14 cellular contexts compared by ENCODE assay signal in genomic region chr16:85924675-85925074, GRCh38. TPM values are rescaled to one million over a fixed set of nuclear protein-coding genes. Genes with fewer than 3 reads are reported as not detected.
DNase-seq lines count a peak whose midpoint lies in the region; ATAC-seq and TF ChIP-seq lines count a peak whose summit lies in the region.
"Had no signal": no experiment of that assay in that cellular context is flagged by ENCODE, and none has a peak within 500 bp of the region (broad histone marks: within the 10 kb centered on the region; RNA-seq: fewer than 3 reads in every experiment).

No MANE protein-coding gene starts in this region.

- H3K9me3 ChIP-seq in SJCRH30 (replicated peaks), result no peaks in the 10 kb centered on the region
- H3K9me3 ChIP-seq: Caco-2 had no signal

- no peak for ATAC-seq in HG02623 (IDR thresholded peaks at IDR 0.05; ENCODE audit: unreplicated experiment)
- ATAC-seq in GM18858 (IDR thresholded peaks at IDR 0.05; ENCODE audit: unreplicated experiment), result no peak
- ATAC-seq: effector memory CD8-positive, alpha-beta T cell; GM12878 had no signal

- no peak for DNase-seq in CD14-positive monocyte (ENCODE audit: low spot score)
- DNase-seq in M059J (ENCODE audit: low read depth), result peak; percentile 31
- DNase-seq in amniotic epithelial cell (ENCODE audit: low read depth), result peak; percentile 61
- peak; percentile 88 for DNase-seq in renal cortical epithelial cell (ENCODE audit: low read depth)
- DNase-seq in GM03348 (ENCODE audit: low spot score), result no peak
- no peak for DNase-seq in SJCRH30
- DNase-seq: amniotic stem cell; Caco-2; effector memory CD8-positive, alpha-beta T cell; NCI-H1105 treated with DMSO at 0.1 percent for 48 hours had no signal

- intact Hi-C loops in CD14-positive monocyte (cut with micrococcal nuclease), result no loop called here

- no peak overlapping the region for H3K4me3 ChIP-seq in SJCRH30
- H3K4me3 ChIP-seq: GM12878, skin epidermis had no signal

- peak overlapping the region; percentile 64 to 85 (median 82) for H3K27ac Mint-ChIP-seq in CD14-positive monocyte
- H3K27ac Mint-ChIP-seq: effector memory CD8-positive, alpha-beta T cell had no signal

- peaks cover 3% of the 10 kb centered on the region; the same call in 1 of the 2 replicates for H3K4me1 ChIP-seq in SJCRH30

- peaks cover 28 to 37% of the 10 kb centered on the region in 2 donors for H3K36me3 Mint-ChIP-seq in CD14-positive monocyte

- peaks cover 59% of the 10 kb centered on the region for H3K4me1 Mint-ChIP-seq in CD14-positive monocyte

- H3K27me3 Mint-ChIP-seq in CD14-positive monocyte (ENCODE audit: low read depth in 3 of 3), result peaks cover 0 to 5% (median 1%) of the 10 kb centered on the region in 3 donors

- H3K27me3 ChIP-seq in SJCRH30, result no peaks in the 10 kb centered on the region

- no peaks in the 10 kb centered on the region for H3K36me3 ChIP-seq in SJCRH30

- H3K4me3 Mint-ChIP-seq in CD14-positive monocyte, result no peak overlapping the region
- H3K4me3 Mint-ChIP-seq: effector memory CD8-positive, alpha-beta T cell had no signal

- H3K27ac ChIP-seq in SJCRH30, result no peak overlapping the region
- H3K27ac ChIP-seq: skin epidermis had no signal

- TF ChIP-seq CTCF in CD14-positive monocyte (IDR thresholded peaks at IDR 0.05), result no peak

- H3K9me3 Mint-ChIP-seq in CD14-positive monocyte, result peaks cover 0 to 5% (median 0%) of the 10 kb centered on the region in 7 donors
- H3K9me3 Mint-ChIP-seq: effector memory CD8-positive, alpha-beta T cell had no signal

RNA-seq across cellular contexts. Expression of gene IRF8, which starts 25.7 kb away (rescaled TPM):
- 100 to 1,000 TPM; 157 to 187 TPM for polyA plus RNA-seq in CD14-positive monocyte
- 0.42 and 0.54 TPM in 2 replicates for total RNA-seq in M059J (2014; rRNA removed; shearing (Covaris generic))
- 1.0 and 1.9 TPM in 2 replicates for total RNA-seq in renal cortical epithelial cell
- total RNA-seq in SJCRH30 (2014; rRNA removed; shearing (Covaris generic)), result not detected in 2 replicates

Comparison
In these comparisons a context has a peak if more than half of its experiments do, and no peak if none do; other contexts are left out.
1. DNase-seq: peak in M059J (single experiment), amniotic epithelial cell (single experiment) and renal cortical epithelial cell (single experiment); none in CD14-positive monocyte (single experiment), GM03348 (single experiment) and SJCRH30 (0 of 2).